In genomic region chr3:46987485-46988401, GRCh38 we compare ENCODE assay signal across 8 cellular contexts. TPM values are rescaled to one million over a fixed set of nuclear protein-coding genes. Genes with fewer than 3 reads are reported as not detected.
DNase-seq lines count a peak whose midpoint lies in the region; ATAC-seq, FAIRE-seq and TF ChIP-seq lines count a peak whose summit lies in the region.

No MANE protein-coding gene starts in this region.

- H3K79me2 ChIP-seq in keratinocyte (ENCODE audit: control insufficient read depth, insufficient read depth, low read length): peaks cover 10% of the 10 kb centered on the region

- FAIRE-seq in keratinocyte (lab: Jason Lieb, UNC): peak; percentile 23

- peak overlapping the region; percentile 74 for H3K27ac ChIP-seq in RWPE1
- peak overlapping the region; percentile 74 for H3K27ac ChIP-seq in keratinocyte (ENCODE audit: control insufficient read depth, insufficient read depth, low read length)

- CTCF ChIA-PET in RWPE1 (lab: Yijun Ruan, JAX): interaction anchor here (0.6 kb wide), 1 partner anchor 48 kb away, joined by 3 read pairs; no protein-coding TSS in a partner anchor

- dilution Hi-C loops in keratinocyte (cut with MboI; ENCODE audit: extremely low pct_ligation_motif_present, low sequenced_read_pairs): no loop called here

- POLR2A ChIA-PET in RWPE1 (lab: Yijun Ruan, JAX; ENCODE audit: low non-redundant PET): no interaction called here

- peak overlapping the region; percentile 68 for H3K9ac ChIP-seq in keratinocyte (ENCODE audit: control insufficient read depth, extremely low read depth, insufficient read depth, low read length)

- H3K9me1 ChIP-seq in keratinocyte (ENCODE audit: control insufficient read depth, extremely low read depth, insufficient read depth, low read length): no peaks in the 10 kb centered on the region

- TF ChIP-seq CTCF in RWPE1 (conservative IDR thresholded peaks at IDR 0.05; ENCODE audit: low read depth) (no peak), keratinocyte (optimal IDR thresholded peaks at IDR 0.05 in 1 of 3, IDR thresholded peaks at IDR 0.05 in 1 of 3, conservative IDR thresholded peaks at IDR 0.05 in 1 of 3; ENCODE audit: extremely low read depth in 1 of 3, insufficient read depth in 2 of 3, low read length in 3 of 3) (no peak)

- H2AFZ ChIP-seq in keratinocyte (ENCODE audit: control insufficient read depth, low read length): peak overlapping the region; percentile 50

- H3K36me3 ChIP-seq in keratinocyte (ENCODE audit: control insufficient read depth in 2 of 2, extremely low read depth in 1 of 2, insufficient read depth in 2 of 2, low read length in 2 of 2): peaks cover 8 to 26% of the 10 kb centered on the region in 2 experiments

- TF ChIP-seq POLR2A in GM18526 (IDR thresholded peaks at IDR 0.05; ENCODE audit: extremely low read depth, insufficient read length): peak; percentile 47

- H3K4me1 ChIP-seq in keratinocyte (ENCODE audit: control insufficient read depth, extremely low read depth, insufficient read depth, low read length): peaks cover 29% of the 10 kb centered on the region

- H3K27me3 ChIP-seq in keratinocyte (ENCODE audit: control insufficient read depth, extremely low read depth, insufficient read depth, low read length): no peaks in the 10 kb centered on the region

- no peaks in the 10 kb centered on the region for H3K9me3 ChIP-seq in keratinocyte (ENCODE audit: control insufficient read depth, low read depth, low read length)

- ATAC-seq in HG03039 (IDR thresholded peaks at IDR 0.05; ENCODE audit: unreplicated experiment): peak; percentile 47

- H3K4me2 ChIP-seq in keratinocyte (ENCODE audit: control insufficient read depth, extremely low read depth, insufficient read depth, low read depth, low read length): peak overlapping the region; percentile 61

- DNase-seq in RWPE1 (ENCODE audit: low spot score) (peak; percentile 72), activated gamma-delta T cell (lab: John Stamatoyannopoulos, UW) (peak; percentile 76), keratinocyte (ENCODE audit: low read depth, low spot score) (peak; percentile 68), NCI-H2029 treated with DMSO at 0.1 percent for 48 hours (lab: John Stamatoyannopoulos, UW) (no peak), retina (no peak)
- peak; percentile 77 for DNase-seq in stimulated activated CD8-positive, alpha-beta memory T cell treated with anti-CD3 and anti-CD28 coated beads, Interleukin-4, amount 100 ng/mL, for 24 hours (ENCODE audit: low read depth)

- peak overlapping the region in 1 of 3 experiments; percentile 45 for H3K4me3 ChIP-seq in keratinocyte (ENCODE audit: control insufficient read depth in 2 of 3, extremely low read depth in 1 of 3, insufficient read depth in 2 of 3, low read depth in 1 of 3, low read length in 3 of 3)

- H4K20me1 ChIP-seq in keratinocyte (ENCODE audit: control insufficient read depth, extremely low read depth, insufficient read depth, low read length): no peaks in the 10 kb centered on the region

RNA-seq across cellular contexts. Expression of gene NBEAL2, which starts 8.3 kb away (rescaled TPM):
- 22.8 to 48.7 TPM (median 28.7 TPM) in 3 replicates for polyA plus RNA-seq in keratinocyte
- polyA plus RNA-seq in keratinocyte (2011; ENCODE audit: low read depth): 192 TPM
- 7.7 and 12.7 TPM in 2 replicates for polyA plus RNA-seq in keratinocyte (2011; cell fraction: cytosol; rRNA removed)
- 208 and 280 TPM in 2 replicates for polyA plus RNA-seq in keratinocyte (2011; cell fraction: nucleus; rRNA removed)
- polyA plus RNA-seq in keratinocyte (2012; ENCODE audit: low replicate concordance): 36.1 and 107 TPM in 2 replicates
- 53.4 to 109 TPM (median 55.2 TPM) in 3 replicates for polyA minus RNA-seq in keratinocyte
- 23.4 TPM for polyA minus RNA-seq in keratinocyte (2011; cell fraction: cytosol; rRNA and poly(A)+ RNA removed)
- polyA minus RNA-seq in keratinocyte (2011; cell fraction: nucleus; rRNA and poly(A)+ RNA removed): 96.3 and 96.6 TPM in 2 replicates

RNA-seq across cellular contexts. Expression of gene CCDC12, which starts 11.2 kb away (rescaled TPM):
- 24.0 to 41.9 TPM (median 27.5 TPM) in 3 replicates for polyA plus RNA-seq in keratinocyte
- 31.5 TPM for polyA plus RNA-seq in keratinocyte (2011; ENCODE audit: low read depth)
- 16.8 and 27.1 TPM in 2 replicates for polyA plus RNA-seq in keratinocyte (2011; cell fraction: cytosol; rRNA removed)
- polyA plus RNA-seq in keratinocyte (2011; cell fraction: nucleus; rRNA removed): 41.0 and 42.0 TPM in 2 replicates
- polyA plus RNA-seq in keratinocyte (2012; ENCODE audit: low replicate concordance): 34.8 and 39.2 TPM in 2 replicates
- polyA minus RNA-seq in keratinocyte: 17.9 to 28.4 TPM (median 25.3 TPM) in 3 replicates
- polyA minus RNA-seq in keratinocyte (2011; cell fraction: cytosol; rRNA and poly(A)+ RNA removed): 20.3 TPM
- polyA minus RNA-seq in keratinocyte (2011; cell fraction: nucleus; rRNA and poly(A)+ RNA removed): 17.5 and 18.6 TPM in 2 replicates

Comparison
In these comparisons a context has a peak if more than half of its experiments do, and no peak if none do; other contexts are left out.
1. DNase-seq: peak in RWPE1 (single experiment), activated gamma-delta T cell (single experiment), keratinocyte (single experiment) and stimulated activated CD8-positive, alpha-beta memory T cell treated with anti-CD3 and anti-CD28 coated beads, Interleukin-4, amount 100 ng/mL, for 24 hours (single experiment); none in NCI-H2029 treated with DMSO at 0.1 percent for 48 hours (single experiment) and retina (single experiment).